ENCODE assay signal across 25 cellular contexts in genomic region chr9:31467086-31467485, GRCh38.
"Had no signal": no experiment of that assay in that cellular context is flagged by ENCODE, and none has a peak within 500 bp of the region (broad histone marks: within the 10 kb centered on the region; RNA-seq: fewer than 3 reads in every experiment).

No MANE protein-coding gene starts in this region.

- H3K4me1 ChIP-seq: stomach, suprapubic skin, testis, thyroid gland, tibial artery, tibial nerve, transverse colon, upper lobe of left lung, upper lobe of right lung, uterus, vagina had no signal

- H3K9me3 ChIP-seq: testis, thoracic aorta, thyroid gland, tibial artery, tibial nerve, transverse colon, upper lobe of right lung, uterus, vagina had no signal

- H3K27ac ChIP-seq: stomach, suprapubic skin, testis, thoracic aorta, thyroid gland, tibial artery, tibial nerve, transverse colon, upper lobe of left lung, upper lobe of right lung, uterus, vagina had no signal

- ATAC-seq: stimulated activated effector memory CD8-positive, alpha-beta T cell treated with anti-CD3 and anti-CD28 coated beads, Interleukin-12 subunit alpha, Interleukin-12 subunit beta, amount 100 ng/mL, for 72 hours; stimulated activated memory B cell treated with anti-CD40 and anti-IgM and Interleukin-4, amounts not matched to agents 10 μg/mL and 1 μg/mL and 100 μg/mL, for 72 hours; stimulated activated naive B cell treated with anti-CD40 and anti-IgM and Interleukin-4, amounts not matched to agents 10 μg/mL and 1 μg/mL and 100 μg/mL, for 72 hours; stimulated activated naive CD8-positive, alpha-beta T cell treated with anti-CD3 and anti-CD28 coated beads, Interleukin-15, amount 100 ng/mL, for 72 hours; stimulated activated naive CD8-positive, alpha-beta T cell treated with anti-CD3 and anti-CD28 coated beads, Interleukin-15, Interleukin-2, amounts not matched to agents 100 U/mL and 50 U/mL, for 24 hours; upper lobe of right lung had no signal

- H3K27me3 ChIP-seq: stomach, suprapubic skin, testis, thyroid gland, tibial artery, tibial nerve, transverse colon, upper lobe of left lung, upper lobe of right lung, uterus, vagina had no signal

- DNase-seq: stimulated activated CD4-positive, alpha-beta T cell treated with anti-CD3 and anti-CD28 coated beads, Interleukin-2, amount 100 ng/mL, for 48 hours; stimulated activated CD4-positive, alpha-beta T cell treated with anti-CD3 and anti-CD28 coated beads, Interleukin-4, amount 100 ng/mL, for 1 hour; stimulated activated CD4-positive, alpha-beta T cell treated with anti-CD3 and anti-CD28 coated beads, Interleukin-4, amount 100 ng/mL, for 24 hours; stimulated activated CD4-positive, alpha-beta T cell treated with anti-CD3 and anti-CD28 coated beads, Interleukin-4, amount 100 ng/mL, for 4 hours; stimulated activated CD8-positive, alpha-beta memory T cell treated with anti-CD3 and anti-CD28 coated beads, Interleukin-4, amount 100 ng/mL, for 48 hours; stimulated activated naive B cell treated with anti-CD40 and anti-IgM and Interleukin-4, amounts not matched to agents 10 μg/mL and 1 μg/mL and 100 μg/mL, for 72 hours; stimulated activated naive CD4-positive, alpha-beta T cell; stimulated activated naive CD4-positive, alpha-beta T cell treated with Interleukin-2 at 50 U/mL for 16 hours; stimulated activated naive CD8-positive, alpha-beta T cell treated with anti-CD3 and anti-CD28 coated beads, Interleukin-15, amount 100 ng/mL, for 72 hours; stimulated activated naive CD8-positive, alpha-beta T cell treated with anti-CD3 and anti-CD28 coated beads, Interleukin-15, Interleukin-2, amounts not matched to agents 100 U/mL and 50 U/mL, for 24 hours; stomach; substantia nigra; testis; thyroid gland; tibial artery; transverse colon; upper lobe of left lung; upper lobe of right lung; uterus had no signal

- H3K36me3 ChIP-seq: stomach, suprapubic skin, thoracic aorta, thyroid gland, tibial artery, tibial nerve, transverse colon, upper lobe of left lung, upper lobe of right lung, uterus, vagina had no signal

- H3K4me3 ChIP-seq: stomach, suprapubic skin, testis, thoracic aorta, thyroid gland, tibial artery, tibial nerve, transverse colon, upper lobe of left lung, upper lobe of right lung, uterus, vagina had no signal
